In genomic region chr19:17841371-17841809, GRCh38 we compare ENCODE assay signal across 7 cellular contexts. TPM values are rescaled to one million over a fixed set of nuclear protein-coding genes. Genes with fewer than 3 reads are reported as not detected.
A peak's percentile ranks its signal among the peaks of the same experiment; 100 is the strongest.
DNase-seq lines count a peak whose midpoint lies in the region; ATAC-seq and TF ChIP-seq lines count a peak whose summit lies in the region.
"Had no signal": no experiment of that assay in that cellular context is flagged by ENCODE, and none has a peak within 500 bp of the region (broad histone marks: within the 10 kb centered on the region; RNA-seq: fewer than 3 reads in every experiment).

No MANE protein-coding gene starts in this region.

- TSS peak; percentile 62 for BruUV-seq in PC-9 (replicated peaks; lab: Mats Ljungman, UMichigan)

- H3K4me2 ChIP-seq in PC-9 = peak overlapping the region; percentile 91
- no peak overlapping the region for H3K4me2 ChIP-seq in parathyroid adenoma (ENCODE audit: low read length)

- peaks cover 6% of the 10 kb centered on the region for H3F3A ChIP-seq in PC-9 (ENCODE audit: insufficient read depth, low read depth)

- H3K79me2 ChIP-seq in PC-9 (ENCODE audit: low read depth) (peaks cover 12% of the 10 kb centered on the region), parathyroid adenoma (no peaks in the 10 kb centered on the region)

- POLR2A ChIA-PET in PC-9 (lab: Charles Lee; ENCODE audit: unreplicated experiment) = interaction anchor here (0.5 to 1.5 kb wide), 3 partner anchors 9 to 70 kb away, joined by 3 to 7 read pairs (median 4); no protein-coding TSS in a partner anchor

- H3K4me1 ChIP-seq in PC-9 (replicated peaks; ENCODE audit: insufficient read depth) = peaks cover 10% of the 10 kb centered on the region
- H3K4me1 ChIP-seq in parathyroid adenoma = no peaks in the 10 kb centered on the region

- H3K27me3 ChIP-seq in PC-9 (ENCODE audit: insufficient read depth, low read depth) = no peaks in the 10 kb centered on the region
- H3K27me3 ChIP-seq in parathyroid adenoma (ENCODE audit: control insufficient read depth, insufficient read depth, low read length) = no peaks in the 10 kb centered on the region

- TF ChIP-seq CTCF in PC-9 (conservative IDR thresholded peaks at IDR 0.05) = no peak
- TF ChIP-seq CTCF in fibroblast of pulmonary artery (IDR thresholded peaks at IDR 0.05; ENCODE audit: low read length, missing control alignments) = no peak
- TF ChIP-seq CTCF in parathyroid adenoma (IDR thresholded peaks at IDR 0.05) = no peak

- H2AFZ ChIP-seq in PC-9 = peak overlapping the region; percentile 89
- peak overlapping the region; percentile 27 for H2AFZ ChIP-seq in parathyroid adenoma

- H3K27ac ChIP-seq in PC-9 = peak overlapping the region; percentile 50
- H3K27ac ChIP-seq in parathyroid adenoma = no peak overlapping the region

- H4K20me1 ChIP-seq in PC-9 (ENCODE audit: insufficient read depth) = no peaks in the 10 kb centered on the region

- H3K4me3 ChIP-seq in PC-9 = peak overlapping the region; percentile 93
- H3K4me3 ChIP-seq in fibroblast of pulmonary artery (replicated peaks; ENCODE audit: low read depth, low read length) = peak overlapping the region; percentile 39
- H3K4me3 ChIP-seq in parathyroid adenoma (ENCODE audit: low read depth, low read length) = no peak overlapping the region

- ATAC-seq in HG03045 (IDR thresholded peaks at IDR 0.05; ENCODE audit: unreplicated experiment) = no peak
- ATAC-seq in GM21723 (IDR thresholded peaks at IDR 0.05; ENCODE audit: unreplicated experiment) = no peak

- DNase-seq in PC-9 (no peak), fibroblast of pulmonary artery (ENCODE audit: low read depth) (no peak), iPS-NIHi11 (ENCODE audit: low spot score) (no peak)

- H3K9me2 ChIP-seq in PC-9 (ENCODE audit: insufficient read depth) = no peaks in the 10 kb centered on the region

- no peaks in the 10 kb centered on the region for H3K36me3 ChIP-seq in PC-9 (ENCODE audit: low read depth)
- no peaks in the 10 kb centered on the region for H3K36me3 ChIP-seq in parathyroid adenoma (ENCODE audit: control insufficient read depth, insufficient read depth, low read length)

- H3K9me3 ChIP-seq in PC-9 (ENCODE audit: insufficient read depth, low read depth) (no peaks in the 10 kb centered on the region), parathyroid adenoma (ENCODE audit: control insufficient read depth, low read length) (no peaks in the 10 kb centered on the region)

- H3K9ac ChIP-seq in parathyroid adenoma = no peak overlapping the region

- CTCF ChIA-PET in PC-9 (lab: Charles Lee) = interaction anchor here (0.8 kb wide), 1 partner anchor 11 kb away, joined by 3 read pairs; no protein-coding TSS in a partner anchor

- intact Hi-C loops in PC-9 (cut with micrococcal nuclease; ENCODE audit: unreplicated experiment) = no loop called here

RNA-seq across cellular contexts. Expression of gene JAK3, which starts 6.4 kb away (rescaled TPM):
- 13.5 and 16.2 TPM in 2 replicates for total RNA-seq in PC-9 (2021)

RNA-seq across cellular contexts. Expression of gene RPL18A, which starts 18.3 kb away (rescaled TPM):
- total RNA-seq in PC-9 (2021) = 1,887 and 2,038 TPM in 2 replicates

RNA-seq across cellular contexts. Expression of gene INSL3, which starts 20.1 kb away (rescaled TPM):
- 3.2 and 4.0 TPM in 2 replicates for total RNA-seq in PC-9 (2021)
- total RNA-seq: NCI-H460 had no signal

RNA-seq across cellular contexts. Expression of gene SLC5A5, which starts 30.4 kb away (rescaled TPM):
- 0.18 TPM in 1 of 2 replicates, not detected in the other for total RNA-seq in PC-9 (2021)

RNA-seq across cellular contexts. Expression of gene B3GNT3, which starts 46.5 kb away (rescaled TPM):
- total RNA-seq in PC-9 (2021) = 47.7 and 65.9 TPM in 2 replicates
